ENCODE assay signal across 13 cellular contexts in genomic region chr2:13114391-13114790, GRCh38.
DNase-seq lines count a peak whose midpoint lies in the region; ATAC-seq and TF ChIP-seq lines count a peak whose summit lies in the region.
"Had no signal": no experiment of that assay in that cellular context is flagged by ENCODE, and none has a peak within 500 bp of the region (broad histone marks: within the 10 kb centered on the region; RNA-seq: fewer than 3 reads in every experiment).

No MANE protein-coding gene starts in this region.

- H3K4me1 ChIP-seq in mesodermal cell (ENCODE audit: control insufficient read depth, insufficient read depth, low read length, poor library complexity, severe bottlenecking) = peaks cover 5% of the 10 kb centered on the region

- no peak for TF ChIP-seq CTCF in choroid plexus epithelial cell (conservative IDR thresholded peaks at IDR 0.05; ENCODE audit: low read depth, low read length)

- H3K4me3 ChIP-seq in choroid plexus epithelial cell (ENCODE audit: low read depth, low read length) (no peak overlapping the region), mesodermal cell (ENCODE audit: extremely low read depth, insufficient read depth, low read length, poor library complexity, severe bottlenecking) (no peak overlapping the region)
- H3K4me3 ChIP-seq: lung, thoracic aorta had no signal

- WGBS in mesodermal cell (ENCODE audit: insufficient coverage in 2 of 2), 2 experiments = 46 to 65% methylated on average over 1 of the region's 1 CpG

- ATAC-seq in GM18519 (IDR thresholded peaks at IDR 0.05; ENCODE audit: low FRiP score, unreplicated experiment) = no peak
- ATAC-seq in HG02981 (IDR thresholded peaks at IDR 0.05; ENCODE audit: unreplicated experiment) = no peak
- no peak for ATAC-seq in HG03108 (IDR thresholded peaks at IDR 0.05; ENCODE audit: unreplicated experiment)
- ATAC-seq in HG03280 (IDR thresholded peaks at IDR 0.05; ENCODE audit: unreplicated experiment) = no peak

- peak overlapping the region; percentile 69 for H3K27ac ChIP-seq in mesodermal cell (ENCODE audit: low read depth, low read length, severe bottlenecking)
- H3K27ac ChIP-seq: thoracic aorta had no signal

- peak; percentile 56 for DNase-seq in DMS53 (lab: John Stamatoyannopoulos, UW)
- peak; percentile 8 for DNase-seq in NCI-H524 treated with DMSO at 0.1 percent for 48 hours (lab: John Stamatoyannopoulos, UW)
- DNase-seq in choroid plexus epithelial cell (ENCODE audit: low read depth) = peak; percentile 59
- DNase-seq: activated CD8-positive, alpha-beta memory T cell treated with anti-CD3 and anti-CD28 coated beads, Interleukin-2, amount 50 U/mL, for 48 hours; anterior cingulate cortex; foreskin fibroblast had no signal

- no peaks in the 10 kb centered on the region for H3K36me3 ChIP-seq in mesodermal cell (ENCODE audit: control insufficient read depth, insufficient read depth, low read length)
- H3K36me3 ChIP-seq: thoracic aorta had no signal

- H3K9me3 ChIP-seq in mesodermal cell (ENCODE audit: control insufficient read depth, low read length) = no peaks in the 10 kb centered on the region
- H3K9me3 ChIP-seq: thoracic aorta had no signal

Comparison
In these comparisons a context has a peak if more than half of its experiments do, and no peak if none do; other contexts are left out.
1. DNase-seq: peak in every context shown above with its lines; median percentile 59 in choroid plexus epithelial cell; 56 in DMS53; 8 in NCI-H524 treated with DMSO at 0.1 percent for 48 hours.